Comparison of ENCODE assay signal across 1 cellular context in the genomic region with DNA sequence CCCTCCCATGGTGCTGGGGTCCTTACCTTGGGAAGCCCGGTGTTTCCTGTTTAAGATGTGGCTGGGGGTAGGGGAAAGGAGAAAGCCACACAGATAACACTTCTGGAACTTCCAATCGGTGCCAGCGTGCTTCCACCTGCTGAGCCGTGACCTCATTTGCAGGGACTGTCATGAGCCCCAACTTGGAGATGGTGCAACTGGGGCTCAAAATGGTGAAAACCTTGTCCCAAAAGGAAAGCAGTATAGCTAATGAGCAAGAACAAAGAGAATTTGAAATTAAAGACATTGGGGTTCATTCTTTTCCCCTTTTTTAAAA.
TF ChIP-seq lines count a peak whose summit lies in the region.

No MANE protein-coding gene starts in this region.

TF ChIP-seq in HEK293, 187 proteins besides CTCF, POLR2A, EP300 and RAD21 (continued from another document):
- TF ChIP-seq, protein P1, sequence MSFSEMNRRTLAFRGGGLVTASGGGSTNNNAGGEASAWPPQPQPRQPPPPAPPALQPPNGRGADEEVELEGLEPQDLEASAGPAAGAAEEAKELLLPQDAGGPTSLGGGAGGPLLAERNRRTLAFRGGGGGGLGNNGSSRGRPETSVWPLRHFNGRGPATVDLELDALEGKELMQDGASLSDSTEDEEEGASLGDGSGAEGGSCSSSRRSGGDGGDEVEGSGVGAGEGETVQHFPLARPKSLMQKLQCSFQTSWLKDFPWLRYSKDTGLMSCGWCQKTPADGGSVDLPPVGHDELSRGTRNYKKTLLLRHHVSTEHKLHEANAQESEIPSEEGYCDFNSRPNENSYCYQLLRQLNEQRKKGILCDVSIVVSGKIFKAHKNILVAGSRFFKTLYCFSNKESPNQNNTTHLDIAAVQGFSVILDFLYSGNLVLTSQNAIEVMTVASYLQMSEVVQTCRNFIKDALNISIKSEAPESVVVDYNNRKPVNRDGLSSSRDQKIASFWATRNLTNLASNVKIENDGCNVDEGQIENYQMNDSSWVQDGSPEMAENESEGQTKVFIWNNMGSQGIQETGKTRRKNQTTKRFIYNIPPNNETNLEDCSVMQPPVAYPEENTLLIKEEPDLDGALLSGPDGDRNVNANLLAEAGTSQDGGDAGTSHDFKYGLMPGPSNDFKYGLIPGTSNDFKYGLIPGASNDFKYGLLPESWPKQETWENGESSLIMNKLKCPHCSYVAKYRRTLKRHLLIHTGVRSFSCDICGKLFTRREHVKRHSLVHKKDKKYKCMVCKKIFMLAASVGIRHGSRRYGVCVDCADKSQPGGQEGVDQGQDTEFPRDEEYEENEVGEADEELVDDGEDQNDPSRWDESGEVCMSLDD (tag by site-specific recombination; IDR thresholded peaks at IDR 0.05), result 0 out of 2 replicates have a peak, but pooled peaks have one; percentile 17
- TF ChIP-seq ZNF10 (tag by site-specific recombination; IDR thresholded peaks at IDR 0.05) (no peak), ZNF629 (tag by site-specific recombination; IDR thresholded peaks at IDR 0.05) (0 out of 2 replicates have a peak, but pooled peaks have one; percentile 25), ZBTB17 (tag by site-specific recombination; IDR thresholded peaks at IDR 0.05) (peak; percentile 54; the same call in 1 of the 2 replicates), ZBTB48 (tag by site-specific recombination; IDR thresholded peaks at IDR 0.05) (0 out of 2 replicates have a peak, but pooled peaks have one; percentile 47), ZNF114 (tag by site-specific recombination; IDR thresholded peaks at IDR 0.05) (no peak), SCRT2 (tag by site-specific recombination; IDR thresholded peaks at IDR 0.05) (peak; percentile 44; the same call in 1 of the 2 replicates), ZEB2 (tag by site-specific recombination; IDR thresholded peaks at IDR 0.05) (0 out of 2 replicates have a peak, but pooled peaks have one; percentile 5)
- TF ChIP-seq, protein P2, sequence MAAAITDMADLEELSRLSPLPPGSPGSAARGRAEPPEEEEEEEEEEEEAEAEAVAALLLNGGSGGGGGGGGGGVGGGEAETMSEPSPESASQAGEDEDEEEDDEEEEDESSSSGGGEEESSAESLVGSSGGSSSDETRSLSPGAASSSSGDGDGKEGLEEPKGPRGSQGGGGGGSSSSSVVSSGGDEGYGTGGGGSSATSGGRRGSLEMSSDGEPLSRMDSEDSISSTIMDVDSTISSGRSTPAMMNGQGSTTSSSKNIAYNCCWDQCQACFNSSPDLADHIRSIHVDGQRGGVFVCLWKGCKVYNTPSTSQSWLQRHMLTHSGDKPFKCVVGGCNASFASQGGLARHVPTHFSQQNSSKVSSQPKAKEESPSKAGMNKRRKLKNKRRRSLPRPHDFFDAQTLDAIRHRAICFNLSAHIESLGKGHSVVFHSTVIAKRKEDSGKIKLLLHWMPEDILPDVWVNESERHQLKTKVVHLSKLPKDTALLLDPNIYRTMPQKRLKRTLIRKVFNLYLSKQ (tag by site-specific recombination; IDR thresholded peaks at IDR 0.05; ENCODE audit: borderline replicate concordance), result no peak
- TF ChIP-seq, protein P3, sequence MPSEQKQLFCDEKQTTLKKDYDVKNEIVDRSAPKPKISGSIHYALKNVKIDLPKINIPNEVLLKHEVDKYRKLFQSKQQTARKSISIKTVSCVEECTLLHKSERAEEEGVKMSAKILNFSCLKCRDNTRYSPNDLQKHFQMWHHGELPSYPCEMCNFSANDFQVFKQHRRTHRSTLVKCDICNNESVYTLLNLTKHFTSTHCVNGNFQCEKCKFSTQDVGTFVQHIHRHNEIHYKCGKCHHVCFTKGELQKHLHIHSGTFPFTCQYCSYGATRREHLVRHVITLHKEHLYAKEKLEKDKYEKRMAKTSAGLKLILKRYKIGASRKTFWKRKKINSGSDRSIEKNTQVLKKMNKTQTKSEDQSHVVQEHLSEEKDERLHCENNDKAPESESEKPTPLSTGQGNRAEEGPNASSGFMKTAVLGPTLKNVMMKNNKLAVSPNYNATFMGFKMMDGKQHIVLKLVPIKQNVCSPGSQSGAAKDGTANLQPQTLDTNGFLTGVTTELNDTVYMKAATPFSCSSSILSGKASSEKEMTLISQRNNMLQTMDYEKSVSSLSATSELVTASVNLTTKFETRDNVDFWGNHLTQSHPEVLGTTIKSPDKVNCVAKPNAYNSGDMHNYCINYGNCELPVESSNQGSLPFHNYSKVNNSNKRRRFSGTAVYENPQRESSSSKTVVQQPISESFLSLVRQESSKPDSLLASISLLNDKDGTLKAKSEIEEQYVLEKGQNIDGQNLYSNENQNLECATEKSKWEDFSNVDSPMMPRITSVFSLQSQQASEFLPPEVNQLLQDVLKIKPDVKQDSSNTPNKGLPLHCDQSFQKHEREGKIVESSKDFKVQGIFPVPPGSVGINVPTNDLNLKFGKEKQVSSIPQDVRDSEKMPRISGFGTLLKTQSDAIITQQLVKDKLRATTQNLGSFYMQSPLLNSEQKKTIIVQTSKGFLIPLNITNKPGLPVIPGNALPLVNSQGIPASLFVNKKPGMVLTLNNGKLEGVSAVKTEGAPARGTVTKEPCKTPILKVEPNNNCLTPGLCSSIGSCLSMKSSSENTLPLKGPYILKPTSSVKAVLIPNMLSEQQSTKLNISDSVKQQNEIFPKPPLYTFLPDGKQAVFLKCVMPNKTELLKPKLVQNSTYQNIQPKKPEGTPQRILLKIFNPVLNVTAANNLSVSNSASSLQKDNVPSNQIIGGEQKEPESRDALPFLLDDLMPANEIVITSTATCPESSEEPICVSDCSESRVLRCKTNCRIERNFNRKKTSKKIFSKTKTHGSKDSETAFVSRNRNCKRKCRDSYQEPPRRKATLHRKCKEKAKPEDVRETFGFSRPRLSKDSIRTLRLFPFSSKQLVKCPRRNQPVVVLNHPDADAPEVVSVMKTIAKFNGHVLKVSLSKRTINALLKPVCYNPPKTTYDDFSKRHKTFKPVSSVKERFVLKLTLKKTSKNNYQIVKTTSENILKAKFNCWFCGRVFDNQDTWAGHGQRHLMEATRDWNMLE (tag by site-specific recombination; conservative IDR thresholded peaks at IDR 0.05; ENCODE audit: low read depth), result no peak
TF ChIP-seq in HEK293: peak in this region for 9.
